In genomic region chr4:148694702-148695101, GRCh38 we compare ENCODE assay signal across 4 cellular contexts.
"Had no signal": no experiment of that assay in that cellular context is flagged by ENCODE, and none has a peak within 500 bp of the region (broad histone marks: within the 10 kb centered on the region; RNA-seq: fewer than 3 reads in every experiment).

No MANE protein-coding gene starts in this region.

- ATAC-seq: GM23338 had no signal

- H3K4me3 ChIP-seq: GM23338 had no signal

- DNase-seq: H9, HCEC 1CT, IMR-90 had no signal
